8 cellular contexts compared by ENCODE assay signal in genomic region chrX:22666441-22666840, GRCh38.
DNase-seq lines count a peak whose midpoint lies in the region; ATAC-seq and TF ChIP-seq lines count a peak whose summit lies in the region.

No MANE protein-coding gene starts in this region.

- H3K79me2 ChIP-seq in SK-N-SH (ENCODE audit: insufficient read depth) (no peaks in the 10 kb centered on the region), smooth muscle cell (ENCODE audit: low read depth) (no peaks in the 10 kb centered on the region)

- peak; percentile 48 for TF ChIP-seq CTCF in SK-N-SH (IDR thresholded peaks at IDR 0.05)
- peak; percentile 55 for TF ChIP-seq CTCF in choroid plexus epithelial cell (conservative IDR thresholded peaks at IDR 0.05; ENCODE audit: low read depth, low read length)
- peak; percentile 16 for TF ChIP-seq CTCF in smooth muscle cell (IDR thresholded peaks at IDR 0.05; ENCODE audit: borderline replicate concordance, insufficient read depth, poor library complexity, severe bottlenecking)

- H3F3A ChIP-seq in SK-N-SH (replicated peaks; ENCODE audit: insufficient read depth), result no peaks in the 10 kb centered on the region
- H3F3A ChIP-seq in smooth muscle cell (ENCODE audit: low read depth), result no peaks in the 10 kb centered on the region

- H3K9me2 ChIP-seq in SK-N-SH, result no peaks in the 10 kb centered on the region

- WGBS in SK-N-SH (ENCODE audit: low lambda C conversion rate), result 21% methylated on average over 9 of the region's 9 CpGs
- 22% methylated on average over 9 of the region's 9 CpGs for WGBS in smooth muscle cell (ENCODE audit: low lambda C conversion rate)

- TF ChIP-seq EP300 in SK-N-SH (IDR thresholded peaks at IDR 0.05; ENCODE audit: borderline replicate concordance in 1 of 2, low read depth in 1 of 2, low read length in 1 of 2), result no peak

- CTCF ChIA-PET in SK-N-SH (lab: Yijun Ruan, JAX), result interaction anchor here (0.7 to 1.8 kb wide), 3 partner anchors 8 to 13 kb away, joined by 3 to 8 read pairs (median 3); no protein-coding TSS in a partner anchor

- H3K36me3 ChIP-seq in SK-N-SH (replicated peaks in 1 of 2; ENCODE audit: control insufficient read depth in 1 of 2, insufficient read depth in 2 of 2, low read length in 1 of 2) (no peaks in the 10 kb centered on the region), MG63 (no peaks in the 10 kb centered on the region), smooth muscle cell (ENCODE audit: low read depth) (no peaks in the 10 kb centered on the region)

- no peak overlapping the region for H2AFZ ChIP-seq in SK-N-SH (ENCODE audit: low read depth)
- no peak overlapping the region for H2AFZ ChIP-seq in smooth muscle cell (ENCODE audit: low read depth)

- peak; percentile 31 for DNase-seq in SK-N-SH
- peak; percentile 7 for DNase-seq in MG63
- DNase-seq in choroid plexus epithelial cell (ENCODE audit: low read depth), result peak; percentile 68
- DNase-seq in smooth muscle cell (lab: John Stamatoyannopoulos, UW; ENCODE audit: unreplicated experiment), result no peak
- no peak for DNase-seq in central memory CD4-positive, alpha-beta T cell
- no peak for DNase-seq in NCI-H345 treated with DMSO at 0.1 percent for 48 hours (lab: John Stamatoyannopoulos, UW; ENCODE audit: unreplicated experiment)

- H3K4me1 ChIP-seq in SK-N-SH (ENCODE audit: control insufficient read depth in 1 of 2, insufficient read depth in 2 of 2, low read depth in 1 of 2, low read length in 1 of 2) (no peaks in the 10 kb centered on the region), smooth muscle cell (ENCODE audit: low read depth) (no peaks in the 10 kb centered on the region)

- peak; percentile 33 for TF ChIP-seq RAD21 in SK-N-SH (IDR thresholded peaks at IDR 0.05; ENCODE audit: low read length)

- H3K9ac ChIP-seq in SK-N-SH (no peak overlapping the region), smooth muscle cell (ENCODE audit: low read depth) (no peak overlapping the region)

- H3K27ac ChIP-seq in SK-N-SH (ENCODE audit: low read depth in 2 of 2, low read length in 1 of 2) (no peak overlapping the region), smooth muscle cell (ENCODE audit: low read depth) (no peak overlapping the region)

- H4K20me1 ChIP-seq in SK-N-SH (ENCODE audit: insufficient read depth) (no peaks in the 10 kb centered on the region), smooth muscle cell (ENCODE audit: low read depth) (no peaks in the 10 kb centered on the region)

- POLR2A ChIA-PET in SK-N-SH (lab: Yijun Ruan, JAX), result no interaction called here

- H3K27me3 ChIP-seq in SK-N-SH (ENCODE audit: insufficient read depth), result no peaks in the 10 kb centered on the region
- no peaks in the 10 kb centered on the region for H3K27me3 ChIP-seq in MG63
- H3K27me3 ChIP-seq in smooth muscle cell (ENCODE audit: low read depth), result no peaks in the 10 kb centered on the region

- no peaks in the 10 kb centered on the region for H3K9me3 ChIP-seq in SK-N-SH
- no peaks in the 10 kb centered on the region for H3K9me3 ChIP-seq in MG63
- H3K9me3 ChIP-seq in smooth muscle cell (replicated peaks; ENCODE audit: low read depth), result no peaks in the 10 kb centered on the region

- ATAC-seq in SK-N-SH treated with all-trans-retinoic acid at 6 μM for 48 hours, result no peak
- ATAC-seq in HG03442 (IDR thresholded peaks at IDR 0.05; ENCODE audit: unreplicated experiment), result no peak

- no peak overlapping the region for H3K4me3 ChIP-seq in SK-N-SH (ENCODE audit: low read depth in 2 of 2, low read length in 1 of 2)
- H3K4me3 ChIP-seq in MG63, result no peak overlapping the region
- H3K4me3 ChIP-seq in choroid plexus epithelial cell (ENCODE audit: low read depth, low read length), result no peak overlapping the region
- H3K4me3 ChIP-seq in smooth muscle cell, result no peak overlapping the region

- H3K4me2 ChIP-seq in SK-N-SH (no peak overlapping the region), smooth muscle cell (no peak overlapping the region)

TF ChIP-seq in SK-N-SH, 30 proteins besides CTCF, POLR2A, EP300 and RAD21 (continues in another document):
- TF ChIP-seq SIN3A (IDR thresholded peaks at IDR 0.05; ENCODE audit: borderline replicate concordance, low read depth, low read length) (no peak), POLR2AphosphoS5 (IDR thresholded peaks at IDR 0.05; ENCODE audit: low read depth, low read length) (no peak), TAF1 (IDR thresholded peaks at IDR 0.05; ENCODE audit: borderline replicate concordance, low read depth, low read length) (no peak), NRF1 (IDR thresholded peaks at IDR 0.05; ENCODE audit: low read depth, low read length) (no peak), MEF2A (IDR thresholded peaks at IDR 0.05; ENCODE audit: borderline replicate concordance, low read depth) (no peak), USF2 (IDR thresholded peaks at IDR 0.05; ENCODE audit: borderline replicate concordance, low read depth, low read length) (no peak), IRF3 (IDR thresholded peaks at IDR 0.05; ENCODE audit: low read depth, low read length) (no peak), ELF1 (IDR thresholded peaks at IDR 0.05) (no peak), FOXJ3 (CRISPR knock-in tag; IDR thresholded peaks at IDR 0.05) (no peak), EZH2phosphoT487 (IDR thresholded peaks at IDR 0.05; ENCODE audit: borderline replicate concordance, low read depth) (no peak), YY1 (IDR thresholded peaks at IDR 0.05; ENCODE audit: low read depth) (no peak), MAX (IDR thresholded peaks at IDR 0.05; ENCODE audit: low read depth) (no peak), TCF12 (IDR thresholded peaks at IDR 0.05) (no peak), CHD2 (IDR thresholded peaks at IDR 0.05; ENCODE audit: low read length, partially characterized antibody) (no peak), NFIC (IDR thresholded peaks at IDR 0.05; ENCODE audit: borderline replicate concordance) (no peak)

TF ChIP-seq in SK-N-SH treated with all-trans-retinoic acid at 6 μM for 48 hours, 23 proteins besides CTCF, POLR2A, EP300 and RAD21:
- TF ChIP-seq ARNTL (CRISPR knock-in tag; IDR thresholded peaks at IDR 0.05; ENCODE audit: borderline replicate concordance, low read depth) (no peak), ZNF70 (CRISPR knock-in tag; IDR thresholded peaks at IDR 0.05) (no peak), OSR1 (CRISPR knock-in tag; IDR thresholded peaks at IDR 0.05) (no peak), CSDC2 (CRISPR knock-in tag; IDR thresholded peaks at IDR 0.05) (no peak), POU6F1 (CRISPR knock-in tag; IDR thresholded peaks at IDR 0.05; ENCODE audit: borderline replicate concordance, low read depth) (no peak), TCF4 (CRISPR knock-in tag; IDR thresholded peaks at IDR 0.05; ENCODE audit: borderline replicate concordance) (no peak), CREB5 (CRISPR knock-in tag; IDR thresholded peaks at IDR 0.05; ENCODE audit: low read depth) (no peak), PPARA (CRISPR knock-in tag; IDR thresholded peaks at IDR 0.05; ENCODE audit: borderline replicate concordance) (no peak), RARB (CRISPR knock-in tag; IDR thresholded peaks at IDR 0.05) (no peak), ZNF8 (CRISPR knock-in tag; IDR thresholded peaks at IDR 0.05) (no peak), CSRNP3 (CRISPR knock-in tag; IDR thresholded peaks at IDR 0.05) (no peak), ZFP3 (CRISPR knock-in tag; IDR thresholded peaks at IDR 0.05) (no peak)

Comparison
In these comparisons a context has a peak if more than half of its experiments do, and no peak if none do; other contexts are left out.
1. DNase-seq: peak in SK-N-SH (single experiment), MG63 (single experiment) and choroid plexus epithelial cell (single experiment); none in smooth muscle cell (single experiment), central memory CD4-positive, alpha-beta T cell (single experiment) and NCI-H345 treated with DMSO at 0.1 percent for 48 hours (single experiment).
2. Peak in every context shown above with its lines, with median percentiles within 50 percentile points of each other: CTCF ChIP-seq.